Comparison of ENCODE assay signal across 8 cellular contexts in genomic region chr16:47461598-47462266, GRCh38. TPM values are rescaled to one million over a fixed set of nuclear protein-coding genes. Genes with fewer than 3 reads are reported as not detected.
DNase-seq lines count a peak whose midpoint lies in the region; ATAC-seq and TF ChIP-seq lines count a peak whose summit lies in the region.

No MANE protein-coding gene starts in this region.

- no peak for TF ChIP-seq POLR2A in vagina (IDR thresholded peaks at IDR 0.05)

- peak; percentile 4; the same call in 1 of the 2 replicates for TF ChIP-seq CTCF in C4-2B (conservative IDR thresholded peaks at IDR 0.05)
- TF ChIP-seq CTCF in vagina (IDR thresholded peaks at IDR 0.05), result no peak

- H3K27ac ChIP-seq in C4-2B, result peak overlapping the region; percentile 91
- peak overlapping the region; percentile 100 for H3K27ac ChIP-seq in HUES64 (ENCODE audit: low read depth, low read length)
- peak overlapping the region; percentile 93 for H3K27ac ChIP-seq in muscle layer of colon (ENCODE audit: low read depth, low read length)
- peak overlapping the region; percentile 90 for H3K27ac ChIP-seq in vagina

- intact Hi-C loops in vagina (cut with DNase I), result no loop called here

- H3K9ac ChIP-seq in HUES64 (ENCODE audit: low read depth, low read length), result peak overlapping the region; percentile 97
- peak overlapping the region; percentile 66 for H3K9ac ChIP-seq in muscle layer of colon (ENCODE audit: low read length)

- peak; percentile 31 for ATAC-seq in GM18502 (IDR thresholded peaks at IDR 0.05; ENCODE audit: poor library complexity, unreplicated experiment)
- peak; percentile 72 for ATAC-seq in esophagus mucosa

- WGBS in HUES64, result 14% methylated on average over 17 of the region's 17 CpGs

- H3K9me3 ChIP-seq in HUES64 (ENCODE audit: insufficient read depth, low read depth, low read length) (no peaks in the 10 kb centered on the region), muscle layer of colon (ENCODE audit: low read length) (no peaks in the 10 kb centered on the region), vagina (no peaks in the 10 kb centered on the region)

- H3K27me3 ChIP-seq in HUES64 (ENCODE audit: insufficient read depth, low read length) (no peaks in the 10 kb centered on the region), muscle layer of colon (ENCODE audit: control insufficient read depth in 1 of 2, insufficient read depth in 2 of 2, low read length in 2 of 2) (no peaks in the 10 kb centered on the region), vagina (no peaks in the 10 kb centered on the region)

- H3K4me3 ChIP-seq in HUES64 (ENCODE audit: low read length) (peak overlapping the region; percentile 96), muscle layer of colon (ENCODE audit: low read depth in 1 of 2, low read length in 2 of 2) (peak overlapping the region; percentile 95 to 98), vagina (peak overlapping the region; percentile 60 to 91)

- H3K36me3 ChIP-seq in HUES64 (ENCODE audit: insufficient read depth, low read length), result peaks cover 19% of the 10 kb centered on the region
- H3K36me3 ChIP-seq in muscle layer of colon (ENCODE audit: insufficient read depth, low read length), result peaks cover 8% of the 10 kb centered on the region
- H3K36me3 ChIP-seq in vagina, result peaks cover 0 to 10% of the 10 kb centered on the region in 2 donors

- H3K4me1 ChIP-seq in HUES64 (ENCODE audit: insufficient read depth, low read length) (peaks cover 37% of the 10 kb centered on the region), muscle layer of colon (ENCODE audit: insufficient read depth, low read length) (peaks cover 46% of the 10 kb centered on the region), vagina (peaks cover 46% of the 10 kb centered on the region)

- DNase-seq in UCSD-AML1 (lab: John Stamatoyannopoulos, UW; ENCODE audit: unreplicated experiment) (peak; percentile 55), vagina (ENCODE audit: extremely low spot score in 2 of 2) (no peak), 8988T (no peak)

RNA-seq across cellular contexts. Expression of gene PHKB, which starts 0.6 kb away (rescaled TPM):
- 27.9 TPM for polyA plus RNA-seq in HUES64 (2013, experiment 1 of 2)
- polyA plus RNA-seq in HUES64 (2013, experiment 2 of 2), result 34.9 TPM
- total RNA-seq in esophagus mucosa, result 47.9 TPM
- 64.8 TPM for total RNA-seq in vagina

RNA-seq across cellular contexts. Expression of gene ITFG1, which starts 0.9 kb away (rescaled TPM):
- 15.0 TPM for polyA plus RNA-seq in HUES64 (2013, experiment 1 of 2)
- 20.3 TPM for polyA plus RNA-seq in HUES64 (2013, experiment 2 of 2)
- 23.2 TPM for total RNA-seq in esophagus mucosa
- total RNA-seq in vagina, result 24.8 TPM
